Comparison of ENCODE assay signal across 9 cellular contexts in the genomic region with DNA sequence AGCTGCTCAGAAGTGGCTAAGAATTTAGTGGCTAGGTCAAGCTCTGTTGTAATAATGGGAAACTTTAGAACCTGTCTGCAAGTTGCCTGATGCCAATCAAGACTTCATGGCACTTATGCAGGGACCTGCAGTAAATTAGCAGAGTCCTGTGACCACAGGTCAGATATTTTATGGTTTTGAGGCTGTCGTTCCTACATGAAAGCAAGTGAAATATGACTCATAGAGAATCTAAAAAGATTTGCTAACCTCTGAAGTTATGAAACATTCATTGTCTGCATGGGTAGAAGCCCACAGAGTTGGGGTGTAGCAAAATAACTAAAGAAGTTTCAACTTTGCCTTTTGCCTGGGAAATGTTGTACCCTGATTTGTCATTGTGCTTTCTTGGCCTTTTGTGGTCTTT. TPM values are rescaled to one million over a fixed set of nuclear protein-coding genes. Genes with fewer than 3 reads are reported as not detected.
A peak's percentile ranks its signal among the peaks of the same experiment; 100 is the strongest.
DNase-seq lines count a peak whose midpoint lies in the region; ATAC-seq, FAIRE-seq and TF ChIP-seq lines count a peak whose summit lies in the region.
"Had no signal": no experiment of that assay in that cellular context is flagged by ENCODE, and none has a peak within 500 bp of the region (broad histone marks: within the 10 kb centered on the region; RNA-seq: fewer than 3 reads in every experiment).

No MANE protein-coding gene starts in this region.

- H3K79me1 ChIP-seq in IMR-90 (ENCODE audit: low read depth in 1 of 2, low read length in 2 of 2): no peaks in the 10 kb centered on the region

- no peak overlapping the region for H3K14ac ChIP-seq in IMR-90 (replicated peaks; ENCODE audit: low read depth, low read length)

- TF ChIP-seq POLR2A in IMR-90 (IDR thresholded peaks at IDR 0.05; ENCODE audit: low read depth, low read length) (no peak), body of pancreas (IDR thresholded peaks at IDR 0.05) (no peak)

- CTCF ChIA-PET in HEK293T (lab: Yijun Ruan, JAX) (interaction anchor here (0.6 kb wide), 1 partner anchor 11 kb away, joined by 4 read pairs; no protein-coding TSS in a partner anchor), IMR-90 (lab: Yijun Ruan, JAX) (no interaction called here)

- H4K8ac ChIP-seq in IMR-90 (ENCODE audit: low read depth in 2 of 2, low read length in 2 of 2): no peak overlapping the region

- no peak overlapping the region for H3K9ac ChIP-seq in IMR-90 (ENCODE audit: low read depth, low read length)

- ATAC-seq in IMR-90 (ENCODE audit: low read depth) (no peak), body of pancreas (no peak), Right ventricle myocardium superior (ENCODE audit: poor library complexity) (no peak)
- ATAC-seq: WTC11 had no signal

- no peak overlapping the region for H2BK120ac ChIP-seq in IMR-90 (ENCODE audit: low read depth, low read length)

- H3K4me2 ChIP-seq in IMR-90 (ENCODE audit: low read depth, low read length): no peak overlapping the region

- no peak overlapping the region for H3K56ac ChIP-seq in IMR-90 (ENCODE audit: extremely low read depth, insufficient read depth, low read length)

- BruUV-seq in IMR-90 (replicated peaks; lab: Mats Ljungman, UMichigan): no TSS peak

- WGBS in IMR-90 (ENCODE audit: extremely low coverage in 2 of 2, insufficient read length in 1 of 2), 2 experiments: no CpG with 5 or more reads among the region's 1 CpG
- WGBS in body of pancreas, 2 donors: 24 to 47% methylated on average over 1 of the region's 1 CpG

- no peak for DNase-seq in GM18507 (ENCODE audit: extremely low spot score, insufficient read length, low read depth)
- no peak for DNase-seq in HEK293T (ENCODE audit: extremely low spot score)
- DNase-seq in IMR-90: peak; percentile 49
- peak; percentile 15 for DNase-seq in fibroblast of villous mesenchyme (ENCODE audit: low read depth)
- no peak for DNase-seq in body of pancreas
- no peak for DNase-seq in NCI-H2107 (lab: John Stamatoyannopoulos, UW)
- no peak for DNase-seq in Right ventricle myocardium superior
- DNase-seq in NCI-H1694 (lab: John Stamatoyannopoulos, UW): no peak

- H3K4me1 ChIP-seq in IMR-90 (ENCODE audit: control insufficient read depth, insufficient read depth, low read length): peaks cover 9% of the 10 kb centered on the region
- H3K4me1 ChIP-seq in body of pancreas: no peaks in the 10 kb centered on the region

- no peaks in the 10 kb centered on the region for H4K20me1 ChIP-seq in IMR-90 (ENCODE audit: insufficient read depth, low read length)

- H4K5ac ChIP-seq in IMR-90 (ENCODE audit: low read depth, low read length): no peak overlapping the region

- H2BK5ac ChIP-seq in IMR-90 (ENCODE audit: low read depth, low read length, poor library complexity, severe bottlenecking): no peak overlapping the region

- H3K4ac ChIP-seq in IMR-90 (ENCODE audit: low read depth, low read length): no peak overlapping the region

- FAIRE-seq in GM18507 (lab: Jason Lieb, UNC): peak; percentile 33

- H2AK5ac ChIP-seq in IMR-90 (ENCODE audit: low read depth, low read length): no peak overlapping the region

- no peak overlapping the region for H3K18ac ChIP-seq in IMR-90 (ENCODE audit: low read depth, low read length)

- no peak overlapping the region for H2AFZ ChIP-seq in IMR-90 (replicated peaks; ENCODE audit: low read length, poor library complexity)

- H3K4me3 ChIP-seq in IMR-90 (ENCODE audit: insufficient read depth, low read depth, low read length) (no peak overlapping the region), fibroblast of villous mesenchyme (ENCODE audit: low read depth, low read length) (no peak overlapping the region), body of pancreas (no peak overlapping the region)

- POLR2A ChIA-PET in HEK293T (lab: Yijun Ruan, JAX) (no interaction called here), IMR-90 (lab: Charles Lee; ENCODE audit: unreplicated experiment) (no interaction called here)

- in situ Hi-C loops in IMR-90 (cut with MboI; ENCODE audit: low sequenced_read_pairs): no loop called here

- H3K27ac ChIP-seq in IMR-90 (ENCODE audit: insufficient read depth, low read length) (no peak overlapping the region), body of pancreas (no peak overlapping the region)

- no peak overlapping the region for H3K23ac ChIP-seq in IMR-90 (ENCODE audit: low read depth, low read length)

- no peaks in the 10 kb centered on the region for H3K9me1 ChIP-seq in IMR-90 (ENCODE audit: insufficient read depth, low read length)

- no peak overlapping the region for H2AK9ac ChIP-seq in IMR-90 (replicated peaks; ENCODE audit: low read depth, low read length, poor library complexity)

- H3K36me3 ChIP-seq in IMR-90 (ENCODE audit: control insufficient read depth, insufficient read depth, low read length) (no peaks in the 10 kb centered on the region), body of pancreas (replicated peaks in 1 of 2; ENCODE audit: insufficient read depth in 1 of 2, low read depth in 2 of 2) (no peaks in the 10 kb centered on the region)

- no peak overlapping the region for H2BK20ac ChIP-seq in IMR-90 (ENCODE audit: low read depth, low read length)

- no peak overlapping the region for H4K91ac ChIP-seq in IMR-90 (ENCODE audit: insufficient read depth, low read depth, low read length)

- dilution Hi-C loops in IMR-90 (cut with HindIII; ENCODE audit: low sequenced_read_pairs, unreplicated experiment): no loop called here

- TF ChIP-seq RAD21 in IMR-90 (IDR thresholded peaks at IDR 0.05; ENCODE audit: low read length): no peak

- H3K27me3 ChIP-seq in IMR-90 (ENCODE audit: control insufficient read depth, insufficient read depth, low read length): no peaks in the 10 kb centered on the region
- no peaks in the 10 kb centered on the region for H3K27me3 ChIP-seq in body of pancreas

- TF ChIP-seq CTCF in IMR-90 (conservative IDR thresholded peaks at IDR 0.05; ENCODE audit: low read depth, low read length): no peak
- no peak for TF ChIP-seq CTCF in fibroblast of villous mesenchyme (IDR thresholded peaks at IDR 0.05; ENCODE audit: insufficient read depth, low read depth, low read length)
- no peak for TF ChIP-seq CTCF in body of pancreas (IDR thresholded peaks at IDR 0.05)

- intact Hi-C loops in IMR-90 (cut with micrococcal nuclease): no loop called here
- intact Hi-C loops in body of pancreas (cut with DNase I): no loop called here
- intact Hi-C loops in Right ventricle myocardium superior (cut with DNase I): no loop called here

- H2BK15ac ChIP-seq in IMR-90 (ENCODE audit: low read depth, low read length): no peak overlapping the region

- H3K9me3 ChIP-seq in IMR-90 (ENCODE audit: control insufficient read depth, insufficient read depth, low read length) (0 out of 2 replicates have a peak, but pooled peaks cover 1% of the 10 kb centered on the region), body of pancreas (no peaks in the 10 kb centered on the region)

TF ChIP-seq in HEK293T, 16 proteins besides CTCF, POLR2A, EP300 and RAD21:
- no peak for TF ChIP-seq BHLHE40 (IDR thresholded peaks at IDR 0.05; ENCODE audit: borderline replicate concordance)
- TF ChIP-seq, protein P1, sequence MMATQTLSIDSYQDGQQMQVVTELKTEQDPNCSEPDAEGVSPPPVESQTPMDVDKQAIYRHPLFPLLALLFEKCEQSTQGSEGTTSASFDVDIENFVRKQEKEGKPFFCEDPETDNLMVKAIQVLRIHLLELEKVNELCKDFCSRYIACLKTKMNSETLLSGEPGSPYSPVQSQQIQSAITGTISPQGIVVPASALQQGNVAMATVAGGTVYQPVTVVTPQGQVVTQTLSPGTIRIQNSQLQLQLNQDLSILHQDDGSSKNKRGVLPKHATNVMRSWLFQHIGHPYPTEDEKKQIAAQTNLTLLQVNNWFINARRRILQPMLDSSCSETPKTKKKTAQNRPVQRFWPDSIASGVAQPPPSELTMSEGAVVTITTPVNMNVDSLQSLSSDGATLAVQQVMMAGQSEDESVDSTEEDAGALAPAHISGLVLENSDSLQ (IDR thresholded peaks at IDR 0.05): peak; percentile 37; the same call in 1 of the 2 replicates

TF ChIP-seq in IMR-90, 13 proteins besides CTCF, POLR2A, EP300 and RAD21:
- 0 out of 2 replicates have a peak, but pooled peaks have one; percentile 11 for TF ChIP-seq FOS (IDR thresholded peaks at IDR 0.05; ENCODE audit: low read depth, low read length)
- TF ChIP-seq CEBPB (IDR thresholded peaks at IDR 0.05; ENCODE audit: low read depth, low read length): 0 out of 2 replicates have a peak, but pooled peaks have one; percentile 25
- no peak for TF ChIP-seq BHLHE40 (IDR thresholded peaks at IDR 0.05; ENCODE audit: low read depth, low read length)

RNA-seq across cellular contexts. Expression of a gene that starts 32.3 kb away (rescaled TPM):
- total RNA-seq in IMR-90 (2012; rRNA removed) (not detected in 2 replicates), fibroblast of villous mesenchyme (not detected in 2 replicates), body of pancreas (not detected), Right ventricle myocardium superior (not detected)
- polyA plus RNA-seq in IMR-90 (2012; rRNA removed): not detected in 2 replicates
- polyA plus RNA-seq in IMR-90 (2012; cell fraction: cytosol; rRNA removed): not detected in 2 replicates
- not detected in 2 replicates for polyA plus RNA-seq in IMR-90 (2012; cell fraction: nucleus; rRNA removed; ENCODE audit: low replicate concordance)
- total RNA-seq: WTC11 had no signal

Comparison
In these comparisons a context has a peak if more than half of its experiments do, and no peak if none do; other contexts are left out.
1. DNase-seq: peak in IMR-90 (single experiment) and fibroblast of villous mesenchyme (single experiment); none in GM18507 (single experiment), HEK293T (single experiment), body of pancreas (0 of 4), NCI-H2107 (single experiment), Right ventricle myocardium superior (single experiment) and NCI-H1694 (single experiment).